ENCODE assay signal across 27 cellular contexts in genomic region chr9:124882221-124882620, GRCh38. TPM values are rescaled to one million over a fixed set of nuclear protein-coding genes. Genes with fewer than 3 reads are reported as not detected.
"Had no signal": no experiment of that assay in that cellular context is flagged by ENCODE, and none has a peak within 500 bp of the region (broad histone marks: within the 10 kb centered on the region; RNA-seq: fewer than 3 reads in every experiment).

No MANE protein-coding gene starts in this region.

- H3K27me3 ChIP-seq: body of pancreas, cardiac muscle cell, sigmoid colon, testis, vagina had no signal

- ATAC-seq: body of pancreas, mucosa of descending colon, T-helper 17 cell had no signal

- H3K27ac ChIP-seq: body of pancreas, cardiac muscle cell, left ventricle myocardium inferior, sigmoid colon, testis, vagina had no signal

- H3K4me1 ChIP-seq: body of pancreas, left ventricle myocardium inferior, sigmoid colon, testis, vagina had no signal

- DNase-seq: activated CD4-positive, alpha-beta T cell treated with anti-CD3 and anti-CD28 coated beads for 4 hours; activated CD4-positive, alpha-beta T cell treated with anti-CD3 and anti-CD28 coated beads, Interleukin-2, amount 50 U/mL, for 48 hours; activated CD4-positive, CD25-positive, alpha-beta regulatory T cell; activated gamma-delta T cell treated with Interleukin-2 at 50 U/mL for 16 hours; anterior cingulate cortex; body of pancreas; kidney glomerular epithelial cell; left ventricle myocardium inferior; mucosa of descending colon; occipital lobe; retina; sigmoid colon; stimulated activated CD4-positive, alpha-beta T cell treated with anti-CD3 and anti-CD28 coated beads, Interleukin-2, amount 100 ng/mL, for 48 hours; stimulated activated CD8-positive, alpha-beta memory T cell treated with anti-CD3 and anti-CD28 coated beads, Interleukin-4, amount 100 ng/mL, for 48 hours; stimulated activated naive CD4-positive, alpha-beta T cell; T-helper 17 cell; testis had no signal

- H3K4me2 ChIP-seq: smooth muscle cell had no signal

- H3K4me3 ChIP-seq: body of pancreas, cardiac muscle cell, left ventricle myocardium inferior, mucosa of descending colon, sigmoid colon, smooth muscle cell, testis, vagina had no signal

- H3K9me3 ChIP-seq: body of pancreas, left ventricle myocardium inferior, mucosa of descending colon, sigmoid colon, testis, vagina had no signal

RNA-seq across cellular contexts. Expression of gene WDR38, which starts 29.0 kb away (rescaled TPM):
- total RNA-seq: activated CD8-positive, alpha-beta memory T cell treated with anti-CD3 and anti-CD28 coated beads for 36 hours; cardiac muscle cell; chondrocyte; epithelial cell of proximal tubule; fibroblast of villous mesenchyme; glomerular endothelial cell; left ventricle myocardium inferior; mucosa of descending colon; occipital lobe; progenitor cell of endocrine pancreas; sigmoid colon; smooth muscle cell; T-helper 17 cell; vagina had no signal
- polyA plus RNA-seq: cardiac muscle cell, neural cell, sigmoid colon, smooth muscle cell had no signal
